In the genomic region with DNA sequence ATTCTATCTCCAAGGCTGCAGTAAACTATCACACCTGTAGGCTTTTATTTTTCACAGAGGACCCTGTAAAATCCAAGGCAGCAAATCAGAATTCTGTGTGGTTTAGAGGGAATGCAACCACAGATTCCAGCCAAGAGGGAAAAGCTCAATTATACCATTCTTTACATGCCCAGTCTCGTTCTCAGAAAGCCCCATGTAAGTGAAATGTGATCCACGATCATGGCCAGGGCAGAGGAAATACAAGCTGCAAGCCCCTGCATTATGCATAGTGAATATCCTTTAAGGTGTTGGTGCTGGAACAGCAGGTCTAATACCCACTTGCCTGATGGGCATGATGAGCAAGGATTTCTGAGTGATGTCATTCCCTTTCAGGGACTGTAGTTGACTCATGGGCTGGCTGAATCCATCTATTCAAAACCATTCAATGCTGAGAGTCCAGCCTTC, we compare ENCODE assay signal across 11 cellular contexts.
DNase-seq lines count a peak whose midpoint lies in the region; TF ChIP-seq lines count a peak whose summit lies in the region.
"Had no signal": no experiment of that assay in that cellular context is flagged by ENCODE, and none has a peak within 500 bp of the region (broad histone marks: within the 10 kb centered on the region; RNA-seq: fewer than 3 reads in every experiment).

No MANE protein-coding gene starts in this region.

- H3K4me3 Mint-ChIP-seq in HFFc6: no peak overlapping the region

- DNase-seq in HFFc6 (peak; percentile 20), NCI-H69 (lab: John Stamatoyannopoulos, UW) (peak; percentile 82), dedifferentiated amniotic fluid mesenchymal stem cell (ENCODE audit: extremely low spot score) (peak; percentile 30), retinal pigment epithelial cell (ENCODE audit: low read depth) (no peak), GM13976 (ENCODE audit: low spot score) (no peak), COLO668 (lab: John Stamatoyannopoulos, UW; ENCODE audit: unreplicated experiment) (no peak), substantia nigra (lab: John Stamatoyannopoulos, UW) (no peak)
- DNase-seq: brain microvascular endothelial cell, left colon, NCI-H146 had no signal

- no peak overlapping the region for H3K4me3 ChIP-seq in retinal pigment epithelial cell (ENCODE audit: low read length)

- no peak overlapping the region for H3K27ac Mint-ChIP-seq in HFFc6

- H3K36me3 Mint-ChIP-seq in HFFc6 (ENCODE audit: low read depth): peaks cover 18% of the 10 kb centered on the region; the same call in 1 of the 2 replicates

- TF ChIP-seq CTCF in HFFc6 (IDR thresholded peaks at IDR 0.05) (peak; percentile 31; the same call in 1 of the 2 replicates), retinal pigment epithelial cell (conservative IDR thresholded peaks at IDR 0.05; ENCODE audit: low read depth, low read length) (peak; percentile 27), GM13976 (IDR thresholded peaks at IDR 0.05; ENCODE audit: borderline replicate concordance, control extremely low read depth, extremely low read depth, insufficient read depth, missing control alignments) (no peak)

- no peaks in the 10 kb centered on the region for H3K9me3 Mint-ChIP-seq in HFFc6

- peaks cover 29% of the 10 kb centered on the region for H3K4me1 Mint-ChIP-seq in HFFc6 (ENCODE audit: low read depth)

- H3K27ac ChIP-seq in substantia nigra (ENCODE audit: low read depth, low read length, poor library complexity, severe bottlenecking): no peak overlapping the region
- H3K27ac ChIP-seq: brain microvascular endothelial cell, neutrophil had no signal

- in situ Hi-C loops in GM13976 (cut with MboI; ENCODE audit: low sequenced_read_pairs, unreplicated experiment): no loop called here

- H3K27me3 Mint-ChIP-seq in HFFc6 (ENCODE audit: insufficient read depth): no peaks in the 10 kb centered on the region; the same call in 1 of the 2 replicates

Comparison
In these comparisons a context has a peak if more than half of its experiments do, and no peak if none do; other contexts are left out.
1. DNase-seq: peak in HFFc6 (single experiment), NCI-H69 (single experiment) and dedifferentiated amniotic fluid mesenchymal stem cell (single experiment); none in retinal pigment epithelial cell (single experiment), GM13976 (single experiment), COLO668 (single experiment) and substantia nigra (0 of 49).